Comparison of ENCODE assay signal across 30 cellular contexts in the genomic region with DNA sequence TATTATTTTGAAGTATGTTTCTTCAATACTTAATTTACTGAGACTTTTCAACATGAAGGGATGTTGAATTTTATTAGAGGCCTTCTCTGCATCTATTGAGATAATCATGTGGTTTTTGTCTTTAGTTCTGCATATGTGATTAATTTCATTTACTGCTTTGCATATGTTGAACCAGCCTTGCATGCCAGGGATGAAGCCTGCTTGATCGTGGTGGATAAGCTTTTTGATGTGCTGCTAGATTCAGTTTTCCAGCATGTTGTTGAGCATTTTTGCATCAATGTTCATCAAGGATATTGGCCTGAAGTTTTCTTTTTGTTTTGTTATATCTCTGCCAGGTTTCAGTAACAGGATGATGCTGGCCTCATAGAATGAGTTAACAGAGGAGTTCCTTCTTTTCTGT.
"Had no signal": no experiment of that assay in that cellular context is flagged by ENCODE, and none has a peak within 500 bp of the region (broad histone marks: within the 10 kb centered on the region; RNA-seq: fewer than 3 reads in every experiment).

No MANE protein-coding gene starts in this region.

- DNase-seq: colonic mucosa; cortex of kidney; dermis blood vessel endothelial cell; dorsolateral prefrontal cortex; effector CD4-positive, alpha-beta T cell; effector CD8-positive, alpha-beta T cell; effector memory CD4-positive, alpha-beta T cell; effector memory CD8-positive, alpha-beta T cell; endodermal cell; erythroblast; esophagus squamous epithelium; foreskin fibroblast; foreskin keratinocyte; foreskin melanocyte; gastrocnemius medialis; glutamatergic neuron; head of caudate nucleus; heart left ventricle; heart right ventricle had no signal

- H3K27ac ChIP-seq: colonic mucosa, coronary artery, dorsolateral prefrontal cortex, epithelial cell of prostate, esophagus muscularis mucosa, esophagus squamous epithelium, foreskin keratinocyte, gastrocnemius medialis, gastroesophageal sphincter, heart left ventricle, heart right ventricle, hepatocyte had no signal

- H3K4me1 Mint-ChIP-seq: endodermal cell had no signal

- H3K9me3 Mint-ChIP-seq: endodermal cell had no signal

- ATAC-seq: effector memory CD8-positive, alpha-beta T cell; esophagus mucosa; foreskin keratinocyte; gastrocnemius medialis; gastroesophageal sphincter; heart left ventricle; heart right ventricle had no signal

- H3K4me1 ChIP-seq: colonic mucosa, esophagus muscularis mucosa, esophagus squamous epithelium, foreskin keratinocyte, gastrocnemius medialis, gastroesophageal sphincter, heart right ventricle had no signal

- H3K27me3 Mint-ChIP-seq: dendritic cell treated with granulocyte-macrophage colony-stimulating factor and Interleukin-4, amounts not matched to agents 40 ng/mL and 50 ng/mL, for 4 days; effector memory CD8-positive, alpha-beta T cell had no signal

- H3K36me3 ChIP-seq: colonic mucosa, gastrocnemius medialis, heart left ventricle, heart right ventricle had no signal

- H2AFZ ChIP-seq: hepatocyte had no signal

- H3K9me3 ChIP-seq: colonic mucosa, gastrocnemius medialis had no signal

- H3K27ac Mint-ChIP-seq: dendritic cell treated with granulocyte-macrophage colony-stimulating factor and Interleukin-4, amounts not matched to agents 40 ng/mL and 50 ng/mL, for 4 days; effector memory CD8-positive, alpha-beta T cell; endodermal cell had no signal

- H3K79me2 ChIP-seq: hepatocyte had no signal

- H3K4me3 ChIP-seq: colonic mucosa, coronary artery, dorsolateral prefrontal cortex, esophagus muscularis mucosa, esophagus squamous epithelium, gastrocnemius medialis, gastroesophageal sphincter, heart left ventricle, heart right ventricle, hepatocyte had no signal

- FAIRE-seq: colon, endometrium, endothelial cell of umbilical vein, frontal cortex had no signal

- H3K4me3 Mint-ChIP-seq: dendritic cell treated with granulocyte-macrophage colony-stimulating factor and Interleukin-4, amounts not matched to agents 40 ng/mL and 50 ng/mL, for 4 days; effector memory CD8-positive, alpha-beta T cell; endodermal cell had no signal

- H3K4me2 ChIP-seq: hepatocyte had no signal

- H3K27me3 ChIP-seq: colonic mucosa, dorsolateral prefrontal cortex, esophagus muscularis mucosa, esophagus squamous epithelium, foreskin keratinocyte, gastrocnemius medialis, gastroesophageal sphincter, heart left ventricle, heart right ventricle, hepatocyte had no signal
